ENCODE assay signal across 7 cellular contexts in genomic region chr12:54631551-54631950, GRCh38. TPM values are rescaled to one million over a fixed set of nuclear protein-coding genes. Genes with fewer than 3 reads are reported as not detected.
"Had no signal": no experiment of that assay in that cellular context is flagged by ENCODE, and none has a peak within 500 bp of the region (broad histone marks: within the 10 kb centered on the region; RNA-seq: fewer than 3 reads in every experiment).

No MANE protein-coding gene starts in this region.

- H3K4me3 ChIP-seq: GM23338, HAP-1, K562 had no signal

- ATAC-seq: K562 had no signal

- DNase-seq: HFFc6, IMR-90 had no signal

- H3K4me3 Mint-ChIP-seq: GM23338, HFFc6 had no signal

- H3K9me3 ChIP-seq: HAP-1 had no signal

- H3K4me1 ChIP-seq: HAP-1 had no signal

- H3K36me3 ChIP-seq: HAP-1 had no signal

- H3K27ac Mint-ChIP-seq: GM23338, HFFc6 had no signal

RNA-seq across cellular contexts. Expression of gene LACRT, which starts 3.1 kb away (rescaled TPM):
- total RNA-seq: GM23338, H1, HFFc6, HT-29, IMR-90, K562 had no signal
- polyA plus RNA-seq: GM23338, H1, IMR-90, K562 had no signal

RNA-seq across cellular contexts. Expression of gene DCD, which starts 16.6 kb away (rescaled TPM):
- total RNA-seq: GM23338, H1, HFFc6, HT-29, IMR-90, K562 had no signal
- polyA plus RNA-seq: GM23338, H1, IMR-90, K562 had no signal

RNA-seq across cellular contexts. Expression of gene PPP1R1A, which starts 43.1 kb away (rescaled TPM):
- total RNA-seq: HFFc6, HT-29, IMR-90, K562 had no signal
- polyA plus RNA-seq: IMR-90, K562 had no signal
